ENCODE assay signal across 8 cellular contexts in the genomic region with DNA sequence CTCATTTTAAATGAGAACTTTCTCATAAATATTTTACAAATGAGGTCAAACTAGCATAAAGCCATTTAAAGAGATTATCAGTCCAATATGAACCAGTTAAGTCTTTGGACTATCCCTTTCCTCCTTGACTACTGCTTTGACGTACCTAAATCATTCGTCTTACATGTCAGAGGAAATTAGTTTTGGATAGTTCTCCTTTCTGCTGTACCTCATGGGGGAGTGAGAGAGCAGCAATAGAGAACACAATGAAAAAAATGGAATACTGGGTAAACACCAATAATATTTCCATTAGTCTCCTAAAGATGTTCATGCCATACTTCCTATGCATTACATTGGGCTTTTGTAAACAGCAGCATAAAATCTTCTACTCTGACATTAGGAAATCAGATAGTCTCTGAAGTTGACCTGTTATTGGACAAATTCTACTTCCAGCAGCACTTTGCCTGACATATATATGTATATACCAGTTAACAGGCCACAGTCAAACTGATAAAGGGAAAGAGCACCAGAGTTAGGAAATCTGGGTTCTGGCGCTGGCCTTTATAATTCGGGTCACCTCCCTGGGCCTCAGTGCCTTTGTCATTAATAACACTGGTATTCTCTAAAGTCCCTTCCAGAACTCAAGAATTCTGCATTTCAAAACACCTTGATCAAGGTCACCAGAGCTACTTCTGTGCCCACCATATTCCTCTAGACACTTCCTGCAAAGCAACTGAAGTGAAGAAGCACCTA. TPM values are rescaled to one million over a fixed set of nuclear protein-coding genes. Genes with fewer than 3 reads are reported as not detected.
A peak's percentile ranks its signal among the peaks of the same experiment; 100 is the strongest.
DNase-seq lines count a peak whose midpoint lies in the region; ATAC-seq and TF ChIP-seq lines count a peak whose summit lies in the region.

No MANE protein-coding gene starts in this region.

- CTCF ChIA-PET in IMR-90 (lab: Yijun Ruan, JAX) = no interaction called here

- no peak overlapping the region for H3K4me3 ChIP-seq in IMR-90 (ENCODE audit: insufficient read depth, low read depth, low read length)
- H3K4me3 ChIP-seq in brain microvascular endothelial cell (ENCODE audit: low read depth, low read length) = no peak overlapping the region
- H3K4me3 ChIP-seq in mesendoderm (ENCODE audit: low read length) = no peak overlapping the region

- H3K4ac ChIP-seq in IMR-90 (ENCODE audit: low read depth, low read length) = no peak overlapping the region
- no peak overlapping the region for H3K4ac ChIP-seq in mesendoderm (ENCODE audit: low read depth, low read length)

- H3K36me3 ChIP-seq in IMR-90 (ENCODE audit: control insufficient read depth, insufficient read depth, low read length) = peaks cover 16% of the 10 kb centered on the region
- peaks cover 7% of the 10 kb centered on the region for H3K36me3 ChIP-seq in brain microvascular endothelial cell (replicated peaks)
- H3K36me3 ChIP-seq in mesendoderm (ENCODE audit: control insufficient read depth, insufficient read depth, low read length) = no peaks in the 10 kb centered on the region

- H2BK15ac ChIP-seq in IMR-90 (ENCODE audit: low read depth, low read length) = no peak overlapping the region
- H2BK15ac ChIP-seq in mesendoderm (replicated peaks; ENCODE audit: low read depth) = no peak overlapping the region

- in situ Hi-C loops in IMR-90 (cut with MboI; ENCODE audit: low sequenced_read_pairs) = loop anchor here (25.0 kb wide), 1 partner anchor 162 kb away; a partner anchor contains a TSS
- in situ Hi-C loops in brain microvascular endothelial cell (cut with HindIII; ENCODE audit: low pct_ligation_motif_present, low sequenced_read_pairs) = no loop called here

- H3K36me3 Mint-ChIP-seq in CD14-positive monocyte = peaks cover 41 to 46% of the 10 kb centered on the region in 2 donors

- H3K79me2 ChIP-seq in mesendoderm (ENCODE audit: control insufficient read depth, insufficient read depth, low read length) = no peaks in the 10 kb centered on the region

- H3K4me1 ChIP-seq in IMR-90 (ENCODE audit: control insufficient read depth, insufficient read depth, low read length) = peaks cover under 1% of the 10 kb centered on the region
- no peaks in the 10 kb centered on the region for H3K4me1 ChIP-seq in mesendoderm (ENCODE audit: control insufficient read depth, low read depth, low read length)

- H2AFZ ChIP-seq in IMR-90 (replicated peaks; ENCODE audit: low read length, poor library complexity) = no peak overlapping the region

- H3K9me3 Mint-ChIP-seq in CD14-positive monocyte = peaks cover 0 to 4% (median 0%) of the 10 kb centered on the region in 7 donors

- no peaks in the 10 kb centered on the region for H3K4me1 Mint-ChIP-seq in CD14-positive monocyte

- peak; percentile 68 for TF ChIP-seq CTCF in CD14-positive monocyte (IDR thresholded peaks at IDR 0.05)
- peak; percentile 43 for TF ChIP-seq CTCF in IMR-90 (conservative IDR thresholded peaks at IDR 0.05; ENCODE audit: low read depth, low read length)
- peak; percentile 48 for TF ChIP-seq CTCF in brain microvascular endothelial cell (IDR thresholded peaks at IDR 0.05; ENCODE audit: low read depth, low read length, missing control alignments)

- H2BK120ac ChIP-seq in IMR-90 (ENCODE audit: low read depth, low read length) (no peak overlapping the region), mesendoderm (ENCODE audit: low read depth, low read length) (no peak overlapping the region)

- H4K20me1 ChIP-seq in IMR-90 (ENCODE audit: insufficient read depth, low read length) = no peaks in the 10 kb centered on the region

- no peaks in the 10 kb centered on the region for H3K79me1 ChIP-seq in IMR-90 (ENCODE audit: low read depth in 1 of 2, low read length in 2 of 2)
- H3K79me1 ChIP-seq in mesendoderm (ENCODE audit: low read length) = no peaks in the 10 kb centered on the region

- H3K56ac ChIP-seq in IMR-90 (ENCODE audit: extremely low read depth, insufficient read depth, low read length) = no peak overlapping the region
- H3K56ac ChIP-seq in mesendoderm (ENCODE audit: low read length) = no peak overlapping the region

- peak; percentile 46; the same call in 1 of the 2 replicates for TF ChIP-seq RAD21 in IMR-90 (IDR thresholded peaks at IDR 0.05; ENCODE audit: low read length)

- H3K4me3 Mint-ChIP-seq in CD14-positive monocyte = no peak overlapping the region

- H3K9me3 ChIP-seq in IMR-90 (ENCODE audit: control insufficient read depth, insufficient read depth, low read length) = no peaks in the 10 kb centered on the region

- H3K4me2 ChIP-seq in IMR-90 (ENCODE audit: low read depth, low read length) = no peak overlapping the region
- H3K4me2 ChIP-seq in mesendoderm (ENCODE audit: low read length) = no peak overlapping the region

- no peaks in the 10 kb centered on the region for H3K27me3 ChIP-seq in IMR-90 (ENCODE audit: control insufficient read depth, insufficient read depth, low read length)
- no peaks in the 10 kb centered on the region for H3K27me3 ChIP-seq in brain microvascular endothelial cell (replicated peaks)
- H3K27me3 ChIP-seq in mesendoderm (ENCODE audit: insufficient read depth, low read length, poor library complexity) = no peaks in the 10 kb centered on the region

- peak overlapping the region in 2 of 7 donors; percentile 7 to 29 for H3K27ac Mint-ChIP-seq in CD14-positive monocyte

- POLR2A ChIA-PET in IMR-90 (lab: Charles Lee; ENCODE audit: unreplicated experiment) = no interaction called here

- TF ChIP-seq POLR2A in IMR-90 (IDR thresholded peaks at IDR 0.05; ENCODE audit: low read depth, low read length) = no peak

- H3K27me3 Mint-ChIP-seq in CD14-positive monocyte (ENCODE audit: low read depth in 3 of 3) = no peaks in the 10 kb centered on the region

- H2AK5ac ChIP-seq in IMR-90 (ENCODE audit: low read depth, low read length) = no peak overlapping the region
- H2AK5ac ChIP-seq in mesendoderm (ENCODE audit: low read length) = no peak overlapping the region

- ATAC-seq in IMR-90 (ENCODE audit: low read depth) = peak; percentile 46
- ATAC-seq in GM19397 (IDR thresholded peaks at IDR 0.05; ENCODE audit: unreplicated experiment) = no peak
- ATAC-seq in GM21529 (IDR thresholded peaks at IDR 0.05; ENCODE audit: unreplicated experiment) = no peak

- no peak overlapping the region for H3K23ac ChIP-seq in IMR-90 (ENCODE audit: low read depth, low read length)
- no peak overlapping the region for H3K23ac ChIP-seq in mesendoderm (ENCODE audit: low read length)

- H2BK20ac ChIP-seq in IMR-90 (ENCODE audit: low read depth, low read length) = no peak overlapping the region

- dilution Hi-C loops in IMR-90 (cut with HindIII; ENCODE audit: low sequenced_read_pairs, unreplicated experiment) = no loop called here

- H3K9me1 ChIP-seq in IMR-90 (ENCODE audit: insufficient read depth, low read length) = no peaks in the 10 kb centered on the region

- H4K8ac ChIP-seq in IMR-90 (ENCODE audit: low read depth in 2 of 2, low read length in 2 of 2) (no peak overlapping the region), mesendoderm (ENCODE audit: low read depth, low read length) (no peak overlapping the region)

- no TSS peak for BruUV-seq in IMR-90 (replicated peaks; lab: Mats Ljungman, UMichigan)

- DNase-seq in CD14-positive monocyte (ENCODE audit: low spot score) (no peak), IMR-90 (no peak), brain microvascular endothelial cell (peak; percentile 17), mesendoderm (peak; percentile 5), posterior vena cava (ENCODE audit: low spot score) (no peak), NCI-H510A treated with DMSO at 0.1 percent for 48 hours (lab: John Stamatoyannopoulos, UW) (no peak)

- no peak overlapping the region for H3K27ac ChIP-seq in IMR-90 (ENCODE audit: insufficient read depth, low read length)
- no peak overlapping the region for H3K27ac ChIP-seq in brain microvascular endothelial cell
- no peak overlapping the region for H3K27ac ChIP-seq in mesendoderm (ENCODE audit: low read depth, low read length)

- no peak overlapping the region for H4K91ac ChIP-seq in IMR-90 (ENCODE audit: insufficient read depth, low read depth, low read length)

- H4K5ac ChIP-seq in IMR-90 (ENCODE audit: low read depth, low read length) (no peak overlapping the region), mesendoderm (ENCODE audit: low read length) (no peak overlapping the region)

- intact Hi-C loops in CD14-positive monocyte (cut with micrococcal nuclease) = no loop called here
- intact Hi-C loops in IMR-90 (cut with micrococcal nuclease) = loop anchor here (2.0 kb wide), 1 partner anchor 156 kb away; no protein-coding TSS in a partner anchor
- intact Hi-C loops in posterior vena cava (cut with DNase I) = loop anchor here in 1 of 2 donors (10.0 kb wide), 1 partner anchor 160 kb away; no protein-coding TSS in a partner anchor

- H3K9ac ChIP-seq in IMR-90 (ENCODE audit: low read depth, low read length) (no peak overlapping the region), mesendoderm (ENCODE audit: low read length) (no peak overlapping the region)

- H3K14ac ChIP-seq in IMR-90 (replicated peaks; ENCODE audit: low read depth, low read length) = no peak overlapping the region

- H2BK5ac ChIP-seq in IMR-90 (ENCODE audit: low read depth, low read length, poor library complexity, severe bottlenecking) (no peak overlapping the region), mesendoderm (ENCODE audit: low read length) (no peak overlapping the region)

- H3K18ac ChIP-seq in IMR-90 (ENCODE audit: low read depth, low read length) = no peak overlapping the region
- no peak overlapping the region for H3K18ac ChIP-seq in mesendoderm (ENCODE audit: low read length)

- WGBS in IMR-90 (ENCODE audit: extremely low coverage in 2 of 2, insufficient read length in 1 of 2), 2 experiments = 100% methylated on average over 1 of the region's 4 CpGs; no CpG with 5 or more reads in 1 of the 2 experiments
- no CpG with 5 or more reads among the region's 4 CpGs for WGBS in mesendoderm (ENCODE audit: extremely low coverage, insufficient coverage, low lambda C conversion rate)

- H2AK9ac ChIP-seq in IMR-90 (replicated peaks; ENCODE audit: low read depth, low read length, poor library complexity) = no peak overlapping the region

RNA-seq across cellular contexts. Expression of a gene that starts 26.8 kb away (rescaled TPM):
- polyA plus RNA-seq in CD14-positive monocyte = 10 to 100 TPM; 78.2 to 81.1 TPM
- 44.2 and 52.5 TPM in 2 replicates for total RNA-seq in IMR-90 (2012; rRNA removed)
- polyA plus RNA-seq in IMR-90 (2012; rRNA removed) = 45.5 and 56.6 TPM in 2 replicates
- 29.7 and 35.4 TPM in 2 replicates for polyA plus RNA-seq in IMR-90 (2012; cell fraction: cytosol; rRNA removed)
- polyA plus RNA-seq in IMR-90 (2012; cell fraction: nucleus; rRNA removed; ENCODE audit: low replicate concordance) = 40.6 and 48.8 TPM in 2 replicates
- 66.7 TPM for polyA plus RNA-seq in mesendoderm (2013, experiment 1 of 2)
- polyA plus RNA-seq in mesendoderm (2013, experiment 2 of 2) = 65.6 TPM
- 10 to 100 TPM; 74.9 to 79.3 TPM for total RNA-seq in posterior vena cava

RNA-seq across cellular contexts. Expression of a gene that starts 34.3 kb away (rescaled TPM):
- under 1 TPM; 0.47 TPM for polyA plus RNA-seq in CD14-positive monocyte
- not detected in 2 replicates for total RNA-seq in IMR-90 (2012; rRNA removed)
- polyA plus RNA-seq in IMR-90 (2012; rRNA removed) = not detected in 2 replicates
- polyA plus RNA-seq in IMR-90 (2012; cell fraction: cytosol; rRNA removed) = not detected in 2 replicates
- not detected in 2 replicates for polyA plus RNA-seq in IMR-90 (2012; cell fraction: nucleus; rRNA removed; ENCODE audit: low replicate concordance)
- polyA plus RNA-seq in mesendoderm (2013, experiment 1 of 2) = 0.07 TPM
- not detected for polyA plus RNA-seq in mesendoderm (2013, experiment 2 of 2)
- 1 to 10 TPM in 1 of 2 donors, under 1 TPM in 1; 0.24 to 1.3 TPM for total RNA-seq in posterior vena cava

RNA-seq across cellular contexts. Expression of a gene that starts 54.2 kb away (rescaled TPM):
- polyA plus RNA-seq in CD14-positive monocyte = 10 to 100 TPM; 31.5 to 37.8 TPM
- under 0.01 TPM in 2 replicates for total RNA-seq in IMR-90 (2012; rRNA removed)
- polyA plus RNA-seq in IMR-90 (2012; rRNA removed) = 0.06 and 0.12 TPM in 2 replicates
- 0.07 and 0.12 TPM in 2 replicates for polyA plus RNA-seq in IMR-90 (2012; cell fraction: cytosol; rRNA removed)
- 0.02 TPM in 2 replicates for polyA plus RNA-seq in IMR-90 (2012; cell fraction: nucleus; rRNA removed; ENCODE audit: low replicate concordance)
- 2.8 TPM for polyA plus RNA-seq in mesendoderm (2013, experiment 1 of 2)
- 2.5 TPM for polyA plus RNA-seq in mesendoderm (2013, experiment 2 of 2)
- 10 to 100 TPM; 15.3 to 17.9 TPM for total RNA-seq in posterior vena cava

RNA-seq across cellular contexts. Expression of a gene that starts 56.3 kb away (rescaled TPM):
- polyA plus RNA-seq in CD14-positive monocyte = 10 to 100 TPM; 30.3 to 34.8 TPM
- total RNA-seq in IMR-90 (2012; rRNA removed) = 18.6 and 21.1 TPM in 2 replicates
- polyA plus RNA-seq in IMR-90 (2012; rRNA removed) = 7.5 and 7.8 TPM in 2 replicates
- 2.0 and 2.3 TPM in 2 replicates for polyA plus RNA-seq in IMR-90 (2012; cell fraction: cytosol; rRNA removed)
- 1.8 and 12.9 TPM in 2 replicates for polyA plus RNA-seq in IMR-90 (2012; cell fraction: nucleus; rRNA removed; ENCODE audit: low replicate concordance)
- polyA plus RNA-seq in mesendoderm (2013, experiment 1 of 2) = 9.5 TPM
- 10.0 TPM for polyA plus RNA-seq in mesendoderm (2013, experiment 2 of 2)
- total RNA-seq in posterior vena cava = 10 to 100 TPM; 14.2 to 20.0 TPM

Comparison
In these comparisons a context has a peak if more than half of its experiments do, and no peak if none do; other contexts are left out.
1. DNase-seq: peak in brain microvascular endothelial cell (single experiment) and mesendoderm (single experiment); none in CD14-positive monocyte (single experiment), IMR-90 (single experiment), posterior vena cava (single experiment) and NCI-H510A treated with DMSO at 0.1 percent for 48 hours (single experiment).
2. RNA of a gene that starts 54.2 kb away (total RNA-seq): 15.3 to 17.9 TPM in posterior vena cava; under 0.01 TPM in IMR-90; every median in the first group is over 10 times any median in the second.
3. Peak in every context shown above with its lines, with median percentiles within 50 percentile points of each other: CTCF ChIP-seq.